Comparison of ENCODE assay signal across 26 cellular contexts in genomic region chr7:101294832-101295121, GRCh38.
"Had no signal": no experiment of that assay in that cellular context is flagged by ENCODE, and none has a peak within 500 bp of the region (broad histone marks: within the 10 kb centered on the region; RNA-seq: fewer than 3 reads in every experiment).

No MANE protein-coding gene starts in this region.

- H3K36me3 Mint-ChIP-seq: T-cell had no signal

- H3K27ac Mint-ChIP-seq: activated CD4-positive, alpha-beta memory T cell treated with anti-CD3 and anti-CD28 coated beads, Interleukin-2, amount 10 ng/mL, durations not matched to agents 7 days and 5 days; activated CD4-positive, alpha-beta T cell treated with anti-CD3 and anti-CD28 coated beads for 36 hours; activated naive CD4-positive, alpha-beta T cell treated with anti-CD3 and anti-CD28 coated beads for 36 hours; activated naive CD8-positive, alpha-beta T cell; activated T-helper 17 cell treated with anti-CD3 and anti-CD28 coated beads, Interleukin-2, amount 50 U/mL, for 72 hours; T-cell had no signal

- H3K27ac ChIP-seq: brain microvascular endothelial cell, cardiac muscle cell, SK-N-MC, VCaP had no signal

- H3K4me1 Mint-ChIP-seq: activated T-helper 17 cell treated with anti-CD3 and anti-CD28 coated beads, Interleukin-2, amount 50 U/mL, for 72 hours had no signal

- ATAC-seq: activated CD4-positive, alpha-beta T cell treated with anti-CD3 and anti-CD28 coated beads for 36 hours; activated T-helper 17 cell treated with anti-CD3 and anti-CD28 coated beads, Interleukin-2, amount 50 U/mL, for 72 hours; Panc1; Right ventricle myocardium inferior; T-cell had no signal

- DNase-seq: activated CD4-positive, alpha-beta memory T cell treated with anti-CD3 and anti-CD28 coated beads, Interleukin-2, amount 10 ng/mL, durations not matched to agents 7 days and 5 days; activated CD4-positive, alpha-beta T cell treated with anti-CD3 and anti-CD28 coated beads for 36 hours; activated CD4-positive, alpha-beta T cell treated with anti-CD3 and anti-CD28 coated beads, Interleukin-2, amount 50 U/mL, for 1 hour; activated gamma-delta T cell; activated naive CD4-positive, alpha-beta T cell treated with anti-CD3 and anti-CD28 coated beads for 36 hours; activated T-cell treated with anti-CD3 and anti-CD28 coated beads for 4 hours; activated T-cell treated with anti-CD3 and anti-CD28 coated beads, Interleukin-2, amount 50 U/mL, for 48 hours; brain microvascular endothelial cell; NCI-H1092; NCI-H1417; NCI-H1930; NCI-H2171 treated with DMSO at 0.1 percent for 48 hours; NCI-H226; NCI-H526; NCI-H774; RPMI8226; T-cell; T-helper 2 cell; T1000 had no signal

- H3K4me3 ChIP-seq: cardiac muscle cell, SK-N-MC had no signal

- H3K9me3 Mint-ChIP-seq: activated CD4-positive, alpha-beta memory T cell treated with anti-CD3 and anti-CD28 coated beads, Interleukin-2, amount 10 ng/mL, durations not matched to agents 7 days and 5 days; activated naive CD4-positive, alpha-beta T cell treated with anti-CD3 and anti-CD28 coated beads for 36 hours; activated T-helper 17 cell treated with anti-CD3 and anti-CD28 coated beads, Interleukin-2, amount 50 U/mL, for 72 hours; T-cell had no signal

- H3K36me3 ChIP-seq: brain microvascular endothelial cell, cardiac muscle cell had no signal

- H3K4me3 Mint-ChIP-seq: activated CD4-positive, alpha-beta memory T cell treated with anti-CD3 and anti-CD28 coated beads, Interleukin-2, amount 10 ng/mL, durations not matched to agents 7 days and 5 days; activated CD4-positive, alpha-beta T cell treated with anti-CD3 and anti-CD28 coated beads for 36 hours; activated naive CD4-positive, alpha-beta T cell treated with anti-CD3 and anti-CD28 coated beads for 36 hours; activated naive CD8-positive, alpha-beta T cell; activated T-helper 17 cell treated with anti-CD3 and anti-CD28 coated beads, Interleukin-2, amount 50 U/mL, for 72 hours; T-cell had no signal
